In genomic region chr12:25585662-25586061, GRCh38 we compare ENCODE assay signal across 14 cellular contexts. TPM values are rescaled to one million over a fixed set of nuclear protein-coding genes. Genes with fewer than 3 reads are reported as not detected.
"Had no signal": no experiment of that assay in that cellular context is flagged by ENCODE, and none has a peak within 500 bp of the region (broad histone marks: within the 10 kb centered on the region; RNA-seq: fewer than 3 reads in every experiment).

No MANE protein-coding gene starts in this region.

- H3K9ac ChIP-seq: neural progenitor cell had no signal

- H3K4me1 ChIP-seq: lower lobe of right lung, neural progenitor cell, transverse colon had no signal

- H3K27me3 ChIP-seq: heart left ventricle, neural progenitor cell, transverse colon had no signal

- H3K4me2 ChIP-seq: neural progenitor cell had no signal

- H3K27ac ChIP-seq: heart left ventricle, lower lobe of right lung, neural progenitor cell, transverse colon had no signal

- H3K4me3 ChIP-seq: heart left ventricle, lower lobe of right lung, neural progenitor cell, transverse colon had no signal

- H3K36me3 ChIP-seq: heart left ventricle, lower lobe of right lung, neural progenitor cell, transverse colon had no signal

- H3K9me3 ChIP-seq: lower lobe of right lung, transverse colon had no signal

- H2AFZ ChIP-seq: neural progenitor cell had no signal

- DNase-seq: activated CD4-positive, CD25-positive, alpha-beta regulatory T cell treated with anti-CD3 and anti-CD28 coated beads, Interleukin-2, amount 50 U/mL, for 72 hours; activated naive CD4-positive, alpha-beta T cell; activated naive CD8-positive, alpha-beta T cell treated with anti-CD3 and anti-CD28 coated beads, Interleukin-2, amount 10 ng/mL, durations not matched to agents 7 days and 5 days; activated T-cell treated with anti-CD3 and anti-CD28 coated beads for 4 hours; heart left ventricle; immature natural killer cell; left colon; lower lobe of right lung; posterior cingulate gyrus; T1000; transverse colon had no signal

- FAIRE-seq: colon, frontal cortex had no signal

RNA-seq across cellular contexts. Expression of gene LMNTD1, which starts 32.6 kb away (rescaled TPM):
- polyA plus RNA-seq: heart left ventricle, immature natural killer cell had no signal
